ENCODE assay signal across 15 cellular contexts in genomic region chr21:38950388-38951094, GRCh38.
DNase-seq lines count a peak whose midpoint lies in the region; ATAC-seq, FAIRE-seq and TF ChIP-seq lines count a peak whose summit lies in the region.
"Had no signal": no experiment of that assay in that cellular context is flagged by ENCODE, and none has a peak within 500 bp of the region (broad histone marks: within the 10 kb centered on the region; RNA-seq: fewer than 3 reads in every experiment).

No MANE protein-coding gene starts in this region.

- DNase-seq in EL (peak; percentile 70), NCI-H2029 (lab: John Stamatoyannopoulos, UW) (peak; percentile 70), epithelial cell of esophagus (ENCODE audit: low read depth) (peak; percentile 67), renal cortical epithelial cell (ENCODE audit: low read depth) (peak; percentile 61), HK-2 (ENCODE audit: unreplicated experiment) (no peak), H4 (ENCODE audit: low spot score) (no peak), right cardiac atrium (no peak), urothelium cell line (ENCODE audit: low spot score) (no peak)
- DNase-seq: activated naive CD8-positive, alpha-beta T cell treated with anti-CD3 and anti-CD28 coated beads, Interleukin-2, amount 10 ng/mL, durations not matched to agents 7 days and 5 days; dermis blood vessel endothelial cell; lower lobe of right lung; occipital lobe; stimulated activated naive CD4-positive, alpha-beta T cell had no signal

- intact Hi-C loops in right cardiac atrium (cut with DNase I) = no loop called here

- TF ChIP-seq CTCF in epithelial cell of esophagus (IDR thresholded peaks at IDR 0.05; ENCODE audit: insufficient read depth, low read depth, low read length, missing control alignments) = no peak

- no peak overlapping the region for H3K27ac ChIP-seq in right cardiac atrium (ENCODE audit: low read length)
- H3K27ac ChIP-seq: heart left ventricle, lower lobe of right lung had no signal

- H3K4me1 ChIP-seq in right cardiac atrium (ENCODE audit: control insufficient read depth, insufficient read depth, low read length) = peaks cover 3% of the 10 kb centered on the region
- H3K4me1 ChIP-seq: lower lobe of right lung had no signal

- no peak for FAIRE-seq in urothelium cell line (lab: Jason Lieb, UNC)
- FAIRE-seq: TTC549 had no signal

- H3K4me3 ChIP-seq in epithelial cell of esophagus (ENCODE audit: low read length) (no peak overlapping the region), right cardiac atrium (ENCODE audit: low read length) (no peak overlapping the region)
- H3K4me3 ChIP-seq: heart left ventricle, lower lobe of right lung had no signal

- no peaks in the 10 kb centered on the region for H3K27me3 ChIP-seq in right cardiac atrium (ENCODE audit: control insufficient read depth, insufficient read depth)
- H3K27me3 ChIP-seq: heart left ventricle had no signal

- no peak for ATAC-seq in right cardiac atrium
- ATAC-seq: heart left ventricle, lower lobe of right lung had no signal

- WGBS in right cardiac atrium = 64% methylated on average over 4 of the region's 4 CpGs

- no peaks in the 10 kb centered on the region for H3K9me3 ChIP-seq in right cardiac atrium (ENCODE audit: control insufficient read depth, low read length)
- H3K9me3 ChIP-seq: lower lobe of right lung had no signal

Comparison
In these comparisons a context has a peak if more than half of its experiments do, and no peak if none do; other contexts are left out.
1. DNase-seq: peak in EL (single experiment), NCI-H2029 (single experiment), epithelial cell of esophagus (single experiment) and renal cortical epithelial cell (single experiment); none in HK-2 (single experiment), H4 (single experiment), right cardiac atrium (0 of 3) and urothelium cell line (single experiment).